Comparison of ENCODE assay signal across 9 cellular contexts in the genomic region with DNA sequence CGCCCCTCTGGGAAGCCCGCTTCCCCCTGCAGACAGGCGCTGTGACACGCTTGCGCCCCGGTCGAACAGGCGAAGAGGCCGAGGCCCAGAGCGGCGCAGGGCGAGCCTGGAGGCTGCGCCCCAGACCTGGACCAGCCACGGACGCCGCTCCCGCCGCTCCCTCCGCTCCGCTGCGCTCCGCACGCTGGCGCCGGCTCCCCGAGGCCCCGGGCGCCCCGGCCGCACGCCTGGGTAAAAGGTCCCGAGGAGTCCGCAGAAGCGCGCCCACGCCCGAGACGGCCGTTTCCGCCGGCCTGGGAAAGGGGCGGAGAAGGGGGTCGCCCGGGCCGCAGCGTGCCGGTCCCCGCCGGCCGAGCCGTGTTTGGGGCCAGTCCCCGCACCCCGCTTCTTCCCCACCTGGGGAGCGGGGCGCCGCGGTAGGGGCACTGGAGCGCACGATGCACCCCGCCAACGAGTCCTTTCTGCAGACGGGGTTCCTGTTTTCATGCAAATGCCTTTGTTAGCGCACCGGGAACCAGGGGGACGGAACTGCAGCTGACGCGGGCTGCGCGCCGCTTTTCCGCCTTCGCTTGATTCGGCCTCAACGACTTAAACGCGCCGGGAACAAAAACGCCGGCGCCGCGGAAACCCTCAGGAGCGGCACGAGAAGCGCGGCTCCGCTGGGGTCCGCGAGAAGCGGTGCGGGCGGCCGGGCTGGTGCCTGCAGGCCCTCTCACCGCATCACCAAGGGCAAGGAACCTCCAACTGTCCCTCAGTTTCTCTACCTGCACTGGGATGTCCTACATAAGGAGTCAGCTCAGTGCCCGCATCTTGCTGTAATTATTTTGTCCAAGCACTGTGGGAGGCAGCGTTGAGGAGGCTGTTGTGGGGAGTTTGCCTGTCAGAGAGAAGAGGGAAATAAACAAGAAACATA.
DNase-seq lines count a peak whose midpoint lies in the region; ATAC-seq lines count a peak whose summit lies in the region.
"Had no signal": no experiment of that assay in that cellular context is flagged by ENCODE, and none has a peak within 500 bp of the region (broad histone marks: within the 10 kb centered on the region; RNA-seq: fewer than 3 reads in every experiment).

No MANE protein-coding gene starts in this region.

- peaks cover 9 to 10% of the 10 kb centered on the region in 2 donors for H3K4me1 ChIP-seq in neuronal stem cell (ENCODE audit: control insufficient read depth in 2 of 2, insufficient read depth in 1 of 2, low read depth in 1 of 2, low read length in 2 of 2)

- H4K8ac ChIP-seq in neuronal stem cell (ENCODE audit: low read depth, low read length): no peak overlapping the region

- peak overlapping the region; percentile 61 to 84 for H3K4me3 ChIP-seq in neuronal stem cell (ENCODE audit: low read length in 2 of 2)

- H2BK5ac ChIP-seq in neuronal stem cell (ENCODE audit: low read length): peak overlapping the region; percentile 14

- H2AFZ ChIP-seq in neuronal stem cell (ENCODE audit: low read length): peak overlapping the region; percentile 96

- peaks cover 58% of the 10 kb centered on the region for H3K27me3 Mint-ChIP-seq in activated T-cell treated with anti-CD3 and anti-CD28 coated beads, Interleukin-2, amount 50 U/mL, for 4 hours (ENCODE audit: low read depth)

- H3K36me3 Mint-ChIP-seq in activated T-cell treated with anti-CD3 and anti-CD28 coated beads, Interleukin-2, amount 50 U/mL, for 4 hours (ENCODE audit: insufficient read depth): no peaks in the 10 kb centered on the region

- no peaks in the 10 kb centered on the region for H3K36me3 ChIP-seq in neuronal stem cell (replicated peaks in 1 of 2; ENCODE audit: control insufficient read depth in 2 of 2, insufficient read depth in 2 of 2, low read length in 2 of 2)

- peak overlapping the region; percentile 82 for H3K4me2 ChIP-seq in neuronal stem cell (ENCODE audit: insufficient read depth, low read length, poor library complexity, severe bottlenecking)

- H3K23ac ChIP-seq in neuronal stem cell (ENCODE audit: low read depth, low read length, poor library complexity): no peak overlapping the region

- peak overlapping the region; percentile 45 for H3K4me3 Mint-ChIP-seq in activated T-cell treated with anti-CD3 and anti-CD28 coated beads, Interleukin-2, amount 50 U/mL, for 4 hours

- ATAC-seq in activated T-cell treated with anti-CD3 and anti-CD28 coated beads, Interleukin-2, amount 50 U/mL, for 4 hours: peak; percentile 47 to 57
- no peak for ATAC-seq in GM18873 (IDR thresholded peaks at IDR 0.05; ENCODE audit: low FRiP score, unreplicated experiment)
- no peak for ATAC-seq in GM19452 (IDR thresholded peaks at IDR 0.05; ENCODE audit: unreplicated experiment)

- peak overlapping the region; percentile 66 for H3K4ac ChIP-seq in neuronal stem cell (ENCODE audit: low read length)

- peak overlapping the region; percentile 49 for H3K14ac ChIP-seq in neuronal stem cell (ENCODE audit: low read length)

- peak overlapping the region; percentile 91 for H3K9ac ChIP-seq in neuronal stem cell (ENCODE audit: low read depth, low read length, poor library complexity)

- H3K79me1 ChIP-seq in neuronal stem cell (ENCODE audit: low read depth, low read length): no peaks in the 10 kb centered on the region

- peak overlapping the region; percentile 19 for H4K91ac ChIP-seq in neuronal stem cell (ENCODE audit: low read depth, low read length, poor library complexity)

- H3K27me3 ChIP-seq in neuronal stem cell (ENCODE audit: control insufficient read depth in 3 of 3, insufficient read depth in 3 of 3, low read depth in 1 of 3, low read length in 3 of 3): peaks cover 0 to 39% (median 2%) of the 10 kb centered on the region in 3 experiments

- peak overlapping the region; percentile 50 for H2BK120ac ChIP-seq in neuronal stem cell (ENCODE audit: low read depth, low read length)

- peak; percentile 84 for DNase-seq in DMS 273 (lab: John Stamatoyannopoulos, UW; ENCODE audit: unreplicated experiment)
- DNase-seq in DMS 273 treated with DMSO at 0.1 percent for 48 hours (lab: John Stamatoyannopoulos, UW): no peak
- DNase-seq in Kasumi-1 (lab: John Stamatoyannopoulos, UW): peak; percentile 82 to 90
- DNase-seq in activated T-cell treated with anti-CD3 and anti-CD28 coated beads, Interleukin-2, amount 50 U/mL, for 4 hours: no peak
- DNase-seq in germinal center (ENCODE audit: low spot score): peak; percentile 88
- DNase-seq in neuronal stem cell (ENCODE audit: low spot score): peak; percentile 76

- H3K9me3 ChIP-seq in neuronal stem cell (replicated peaks in 1 of 2; ENCODE audit: control insufficient read depth in 2 of 2, insufficient read depth in 1 of 2, low read depth in 1 of 2, low read length in 2 of 2): no peaks in the 10 kb centered on the region

- H3K9me3 Mint-ChIP-seq in activated T-cell treated with anti-CD3 and anti-CD28 coated beads, Interleukin-2, amount 50 U/mL, for 4 hours: no peaks in the 10 kb centered on the region

- no CpG with 5 or more reads among the region's 96 CpGs for WGBS in neuronal stem cell (ENCODE audit: extremely low coverage in 2 of 2, insufficient read length in 2 of 2, insufficient replicate concordance in 1 of 2), 2 donors

- H3K18ac ChIP-seq in neuronal stem cell (ENCODE audit: low read length): peak overlapping the region; percentile 97

- H2BK15ac ChIP-seq in neuronal stem cell (ENCODE audit: low read length): peak overlapping the region; percentile 82

- H2BK12ac ChIP-seq in neuronal stem cell (ENCODE audit: low read length): no peak overlapping the region

- peaks cover 11% of the 10 kb centered on the region for H3K4me1 Mint-ChIP-seq in activated T-cell treated with anti-CD3 and anti-CD28 coated beads, Interleukin-2, amount 50 U/mL, for 4 hours (ENCODE audit: low read depth)

- H3K27ac ChIP-seq in neuronal stem cell (replicated peaks; ENCODE audit: low read length): peak overlapping the region; percentile 44
- H3K27ac ChIP-seq: 22Rv1 had no signal

- no peak overlapping the region for H2AK5ac ChIP-seq in neuronal stem cell (ENCODE audit: low read depth, low read length)

Comparison
In these comparisons a context has a peak if more than half of its experiments do, and no peak if none do; other contexts are left out.
1. DNase-seq: peak in DMS 273 (single experiment), Kasumi-1 (2 of 2), germinal center (single experiment) and neuronal stem cell (single experiment); none in DMS 273 treated with DMSO at 0.1 percent for 48 hours (single experiment) and activated T-cell treated with anti-CD3 and anti-CD28 coated beads, Interleukin-2, amount 50 U/mL, for 4 hours (single experiment).
2. ATAC-seq: peak in activated T-cell treated with anti-CD3 and anti-CD28 coated beads, Interleukin-2, amount 50 U/mL, for 4 hours (2 of 2); none in GM18873 (single experiment) and GM19452 (single experiment).